32 cellular contexts compared by ENCODE assay signal in genomic region chr9:126107736-126108135, GRCh38.
"Had no signal": no experiment of that assay in that cellular context is flagged by ENCODE, and none has a peak within 500 bp of the region (broad histone marks: within the 10 kb centered on the region; RNA-seq: fewer than 3 reads in every experiment).

No MANE protein-coding gene starts in this region.

- H3K4me3 Mint-ChIP-seq: activated B cell treated with CpG ODN at 0.5 μM for 24 hours; activated CD4-positive, alpha-beta memory T cell treated with anti-CD3 and anti-CD28 coated beads for 36 hours; activated CD4-positive, alpha-beta memory T cell treated with anti-CD3 and anti-CD28 coated beads, Interleukin-2, amount 10 ng/mL, durations not matched to agents 7 days and 5 days; activated CD4-positive, alpha-beta T cell treated with anti-CD3 and anti-CD28 coated beads for 36 hours; activated CD4-positive, alpha-beta T cell treated with anti-CD3 and anti-CD28 coated beads, Interleukin-2, amount 10 ng/mL, durations not matched to agents 24 days and 14 days; activated CD4-positive, alpha-beta T cell treated with anti-CD3 and anti-CD28 coated beads, Interleukin-2, amount 10 ng/mL, durations not matched to agents 7 days and 5 days; activated CD8-positive, alpha-beta memory T cell treated with anti-CD3 and anti-CD28 coated beads, Interleukin-2, amount 10 ng/mL, durations not matched to agents 7 days and 5 days; activated CD8-positive, alpha-beta T cell treated with anti-CD3 and anti-CD28 coated beads for 36 hours; activated CD8-positive, alpha-beta T cell treated with anti-CD3 and anti-CD28 coated beads, Interleukin-2, amount 10 ng/mL, durations not matched to agents 7 days and 5 days; T-cell; T-helper 1 cell treated with Interleukin-12 subunit alpha and Interleukin-12 subunit beta and Interleukin-4 antibody, amounts not matched to agents 30 μg/mL and 1 μg/mL, for 36 hours; T-helper 17 cell; T-helper 2 cell treated with Interferon-gamma antibody and Interleukin-4, amounts not matched to agents 5 μg/mL and 100 μg/mL, for 36 hours; WTC11 had no signal

- H3K27ac Mint-ChIP-seq: activated B cell treated with CpG ODN at 0.5 μM for 24 hours; activated CD4-positive, alpha-beta memory T cell treated with anti-CD3 and anti-CD28 coated beads for 36 hours; activated CD4-positive, alpha-beta memory T cell treated with anti-CD3 and anti-CD28 coated beads, Interleukin-2, amount 10 ng/mL, durations not matched to agents 7 days and 5 days; activated CD4-positive, alpha-beta T cell treated with anti-CD3 and anti-CD28 coated beads for 36 hours; activated CD4-positive, alpha-beta T cell treated with anti-CD3 and anti-CD28 coated beads, Interleukin-2, amount 10 ng/mL, durations not matched to agents 24 days and 14 days; activated CD4-positive, alpha-beta T cell treated with anti-CD3 and anti-CD28 coated beads, Interleukin-2, amount 10 ng/mL, durations not matched to agents 7 days and 5 days; activated CD8-positive, alpha-beta memory T cell treated with anti-CD3 and anti-CD28 coated beads, Interleukin-2, amount 10 ng/mL, durations not matched to agents 7 days and 5 days; activated CD8-positive, alpha-beta T cell treated with anti-CD3 and anti-CD28 coated beads for 36 hours; activated CD8-positive, alpha-beta T cell treated with anti-CD3 and anti-CD28 coated beads, Interleukin-2, amount 10 ng/mL, durations not matched to agents 7 days and 5 days; T-cell; T-helper 1 cell treated with Interleukin-12 subunit alpha and Interleukin-12 subunit beta and Interleukin-4 antibody, amounts not matched to agents 30 μg/mL and 1 μg/mL, for 36 hours; T-helper 17 cell; T-helper 2 cell treated with Interferon-gamma antibody and Interleukin-4, amounts not matched to agents 5 μg/mL and 100 μg/mL, for 36 hours; WTC11 had no signal

- H3K36me3 Mint-ChIP-seq: activated CD4-positive, alpha-beta memory T cell treated with anti-CD3 and anti-CD28 coated beads for 36 hours; activated CD8-positive, alpha-beta memory T cell treated with anti-CD3 and anti-CD28 coated beads, Interleukin-2, amount 10 ng/mL, durations not matched to agents 7 days and 5 days; T-cell; WTC11 had no signal

- H3K27ac ChIP-seq: VCaP, WERI-Rb-1 had no signal

- H3K9me3 Mint-ChIP-seq: activated B cell treated with CpG ODN at 0.5 μM for 24 hours; activated CD4-positive, alpha-beta memory T cell treated with anti-CD3 and anti-CD28 coated beads for 36 hours; activated CD4-positive, alpha-beta memory T cell treated with anti-CD3 and anti-CD28 coated beads, Interleukin-2, amount 10 ng/mL, durations not matched to agents 7 days and 5 days; activated CD4-positive, alpha-beta T cell treated with anti-CD3 and anti-CD28 coated beads, Interleukin-2, amount 10 ng/mL, durations not matched to agents 24 days and 14 days; activated CD4-positive, alpha-beta T cell treated with anti-CD3 and anti-CD28 coated beads, Interleukin-2, amount 10 ng/mL, durations not matched to agents 7 days and 5 days; activated CD8-positive, alpha-beta T cell treated with anti-CD3 and anti-CD28 coated beads for 36 hours; T-cell; T-helper 1 cell treated with Interleukin-12 subunit alpha and Interleukin-12 subunit beta and Interleukin-4 antibody, amounts not matched to agents 30 μg/mL and 1 μg/mL, for 36 hours; T-helper 2 cell treated with Interferon-gamma antibody and Interleukin-4, amounts not matched to agents 5 μg/mL and 100 μg/mL, for 36 hours had no signal

- DNase-seq: activated B cell treated with CpG ODN at 0.5 μM for 24 hours; activated CD4-positive, alpha-beta memory T cell treated with anti-CD3 and anti-CD28 coated beads for 36 hours; activated CD4-positive, alpha-beta memory T cell treated with anti-CD3 and anti-CD28 coated beads, Interleukin-2, amount 10 ng/mL, durations not matched to agents 7 days and 5 days; activated CD4-positive, alpha-beta T cell treated with anti-CD3 and anti-CD28 coated beads for 1 hour; activated CD4-positive, alpha-beta T cell treated with anti-CD3 and anti-CD28 coated beads for 36 hours; activated CD4-positive, alpha-beta T cell treated with anti-CD3 and anti-CD28 coated beads for 4 hours; activated CD4-positive, alpha-beta T cell treated with anti-CD3 and anti-CD28 coated beads for 48 hours; activated CD4-positive, alpha-beta T cell treated with anti-CD3 and anti-CD28 coated beads, Interleukin-2, amount 10 ng/mL, durations not matched to agents 24 days and 14 days; activated CD4-positive, alpha-beta T cell treated with anti-CD3 and anti-CD28 coated beads, Interleukin-2, amount 10 ng/mL, durations not matched to agents 7 days and 5 days; activated CD4-positive, alpha-beta T cell treated with anti-CD3 and anti-CD28 coated beads, Interleukin-2, amount 50 U/mL, for 1 hour; activated CD4-positive, alpha-beta T cell treated with anti-CD3 and anti-CD28 coated beads, Interleukin-2, amount 50 U/mL, for 4 hours; activated CD4-positive, alpha-beta T cell treated with anti-CD3 and anti-CD28 coated beads, Interleukin-2, amount 50 U/mL, for 48 hours; activated CD4-positive, CD25-positive, alpha-beta regulatory T cell; activated CD4-positive, CD25-positive, alpha-beta regulatory T cell treated with anti-CD3 and anti-CD28 coated beads, Interleukin-2, amount 50 U/mL, for 72 hours; activated CD8-positive, alpha-beta memory T cell treated with anti-CD3 and anti-CD28 coated beads for 24 hours; activated CD8-positive, alpha-beta memory T cell treated with anti-CD3 and anti-CD28 coated beads, Interleukin-2, amount 10 ng/mL, durations not matched to agents 7 days and 5 days; activated CD8-positive, alpha-beta memory T cell treated with anti-CD3 and anti-CD28 coated beads, Interleukin-2, amount 50 U/mL, for 4 hours; activated CD8-positive, alpha-beta memory T cell treated with anti-CD3 and anti-CD28 coated beads, Interleukin-2, amount 50 U/mL, for 48 hours; activated CD8-positive, alpha-beta T cell treated with anti-CD3 and anti-CD28 coated beads for 36 hours; activated CD8-positive, alpha-beta T cell treated with anti-CD3 and anti-CD28 coated beads, Interleukin-2, amount 10 ng/mL, durations not matched to agents 7 days and 5 days; T-cell; T-helper 1 cell; T-helper 17 cell; T-helper 2 cell; T-helper 9 cell; T1000; WERI-Rb-1 had no signal

- ATAC-seq: activated CD4-positive, alpha-beta T cell treated with anti-CD3 and anti-CD28 coated beads for 36 hours; activated CD4-positive, CD25-positive, alpha-beta regulatory T cell treated with anti-CD3 and anti-CD28 coated beads, Interleukin-2, amount 50 U/mL, for 24 hours; activated CD8-positive, alpha-beta memory T cell treated with anti-CD3 and anti-CD28 coated beads, Interleukin-2, amount 10 ng/mL, durations not matched to agents 7 days and 5 days; activated CD8-positive, alpha-beta T cell treated with anti-CD3 and anti-CD28 coated beads for 36 hours; activated CD8-positive, alpha-beta T cell treated with anti-CD3 and anti-CD28 coated beads, Interleukin-2, amount 10 ng/mL, durations not matched to agents 7 days and 5 days; T-cell; T-helper 17 cell had no signal

- H3K4me1 Mint-ChIP-seq: activated B cell treated with CpG ODN at 0.5 μM for 24 hours; activated CD4-positive, alpha-beta memory T cell treated with anti-CD3 and anti-CD28 coated beads, Interleukin-2, amount 10 ng/mL, durations not matched to agents 7 days and 5 days; activated CD4-positive, alpha-beta T cell treated with anti-CD3 and anti-CD28 coated beads for 36 hours; activated CD4-positive, alpha-beta T cell treated with anti-CD3 and anti-CD28 coated beads, Interleukin-2, amount 10 ng/mL, durations not matched to agents 24 days and 14 days; activated CD4-positive, alpha-beta T cell treated with anti-CD3 and anti-CD28 coated beads, Interleukin-2, amount 10 ng/mL, durations not matched to agents 7 days and 5 days; activated CD8-positive, alpha-beta memory T cell treated with anti-CD3 and anti-CD28 coated beads, Interleukin-2, amount 10 ng/mL, durations not matched to agents 7 days and 5 days; T-cell; T-helper 17 cell; WTC11 had no signal

- H3K36me3 ChIP-seq: WERI-Rb-1 had no signal
